ENCODE assay signal across 20 cellular contexts in the genomic region with DNA sequence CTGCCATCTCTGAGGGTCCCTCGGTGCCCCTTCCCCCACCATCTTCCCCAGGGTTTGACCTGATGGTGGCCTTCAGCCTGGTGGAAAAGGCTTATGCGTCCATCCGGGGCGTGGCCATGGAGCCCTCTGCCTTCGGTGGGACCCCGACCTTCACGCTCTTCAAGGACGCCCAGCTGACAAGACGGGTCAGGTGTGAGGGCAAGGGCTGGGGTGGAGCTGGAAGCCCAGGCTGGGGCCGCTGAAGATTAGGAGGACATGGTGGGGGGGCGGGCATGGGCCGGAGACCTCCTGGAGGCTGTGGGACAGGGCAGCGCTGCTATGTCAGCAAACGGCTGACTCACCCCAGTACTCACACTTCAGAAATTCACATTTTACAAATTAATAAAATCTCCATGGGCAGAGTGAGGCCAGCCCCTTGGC. TPM values are rescaled to one million over a fixed set of nuclear protein-coding genes. Genes with fewer than 3 reads are reported as not detected.
A peak's percentile ranks its signal among the peaks of the same experiment; 100 is the strongest.
DNase-seq lines count a peak whose midpoint lies in the region; ATAC-seq lines count a peak whose summit lies in the region.
"Had no signal": no experiment of that assay in that cellular context is flagged by ENCODE, and none has a peak within 500 bp of the region (broad histone marks: within the 10 kb centered on the region; RNA-seq: fewer than 3 reads in every experiment).

No MANE protein-coding gene starts in this region.

- DNase-seq in activated effector memory CD4-positive, alpha-beta T cell treated with anti-CD3 and anti-CD28 coated beads, Interleukin-2, amount 50 U/mL, for 16 hours, result peak; percentile 39
- DNase-seq in activated effector memory CD4-positive, alpha-beta T cell treated with Interleukin-2 at 50 U/mL for 16 hours, result no peak
- DNase-seq in 8988T (peak; percentile 61), left ventricle myocardium superior (peak; percentile 17), posterior vena cava (ENCODE audit: low spot score) (peak; percentile 71), HUDEP-2 (lab: John Stamatoyannopoulos, UW; ENCODE audit: unreplicated experiment in 76 of 76) (no peak), Ammon's horn (ENCODE audit: low spot score) (no peak), NCI-H2227 treated with DMSO at 0.1 percent for 48 hours (lab: John Stamatoyannopoulos, UW) (no peak)
- DNase-seq: GDM1, GOT3, KG1, NCI-H1436, NCI-H2029, NCI-H2171, NCI-H82, SHP77 had no signal

- intact Hi-C loops in left ventricle myocardium superior (cut with micrococcal nuclease), result no loop called here
- intact Hi-C loops in posterior vena cava (cut with DNase I), result no loop called here

- ATAC-seq in left ventricle myocardium superior, result no peak
- ATAC-seq: Panc1 had no signal

RNA-seq across cellular contexts. Expression of a gene that starts 23.5 kb away (rescaled TPM):
- total RNA-seq in left ventricle myocardium superior (not detected), posterior vena cava (under 1 TPM in 1 of 2 donors, not detected in 1; 0.14 TPM)
- total RNA-seq: A172 had no signal

RNA-seq across cellular contexts. Expression of a gene that starts 43.9 kb away (rescaled TPM):
- total RNA-seq in left ventricle myocardium superior, result 30.9 TPM
- total RNA-seq in posterior vena cava, result 10 to 100 TPM; 58.6 to 62.6 TPM

RNA-seq across cellular contexts. Expression of a gene that starts 44.6 kb away (rescaled TPM):
- total RNA-seq in left ventricle myocardium superior (1.8 TPM), posterior vena cava (not detected)
- total RNA-seq: CD8-positive, alpha-beta memory T cell; NCI-H460 had no signal

Comparison
In these comparisons a context has a peak if more than half of its experiments do, and no peak if none do; other contexts are left out.
1. DNase-seq: peak in activated effector memory CD4-positive, alpha-beta T cell treated with anti-CD3 and anti-CD28 coated beads, Interleukin-2, amount 50 U/mL, for 16 hours (single experiment), 8988T (single experiment), left ventricle myocardium superior (single experiment) and posterior vena cava (single experiment); none in activated effector memory CD4-positive, alpha-beta T cell treated with Interleukin-2 at 50 U/mL for 16 hours (single experiment), HUDEP-2 (0 of 76), Ammon's horn (single experiment) and NCI-H2227 treated with DMSO at 0.1 percent for 48 hours (single experiment).